Comparison of ENCODE assay signal across 22 cellular contexts in genomic region chr21:27776925-27777553, GRCh38.
DNase-seq lines count a peak whose midpoint lies in the region; ATAC-seq, FAIRE-seq and TF ChIP-seq lines count a peak whose summit lies in the region.
"Had no signal": no experiment of that assay in that cellular context is flagged by ENCODE, and none has a peak within 500 bp of the region (broad histone marks: within the 10 kb centered on the region; RNA-seq: fewer than 3 reads in every experiment).

No MANE protein-coding gene starts in this region.

- ATAC-seq in Right ventricle myocardium inferior (peak; percentile 83), left lobe of liver (peak; percentile 75), HG02852 (IDR thresholded peaks at IDR 0.05; ENCODE audit: unreplicated experiment) (no peak)
- ATAC-seq: PC-3 had no signal

- intact Hi-C loops in Right ventricle myocardium inferior (cut with DNase I): no loop called here
- intact Hi-C loops in cardiac septum (cut with DNase I): no loop called here

- no peak overlapping the region for H3K27ac ChIP-seq in coronary artery
- H3K27ac ChIP-seq: BLaER1 treated with 17β-estradiol and CSF1 and Interleukin-3, amounts not matched to agents 10 nM and 100 nM; sigmoid colon; testis; WERI-Rb-1 had no signal

- FAIRE-seq in urothelium cell line (lab: Jason Lieb, UNC): peak; percentile 81

- DNase-seq in Right ventricle myocardium inferior (ENCODE audit: missing footprints) (no peak), cardiac septum (ENCODE audit: low spot score) (no peak), fibroblast of peridontal ligament (ENCODE audit: extremely low read depth) (peak; percentile 54), left lobe of liver (ENCODE audit: low spot score) (peak; percentile 57), urothelium cell line (ENCODE audit: low spot score) (no peak), DMS153 (lab: John Stamatoyannopoulos, UW) (no peak), coronary artery (ENCODE audit: low spot score) (no peak)
- DNase-seq: activated CD4-positive, alpha-beta T cell treated with anti-CD3 and anti-CD28 coated beads, Interleukin-2, amount 50 U/mL, for 4 hours; activated effector memory CD4-positive, alpha-beta T cell treated with anti-CD3 and anti-CD28 coated beads, Interleukin-2, amount 50 U/mL, for 16 hours; Calu3; EL; NCI-H1694; NCI-H2171 treated with DMSO at 0.1 percent for 48 hours; NCI-H774; PC-3; sigmoid colon; T-helper 2 cell; testis; WERI-Rb-1 had no signal

- no peak overlapping the region for H3K4me3 ChIP-seq in coronary artery
- H3K4me3 ChIP-seq: BLaER1 treated with 17β-estradiol and CSF1 and Interleukin-3, amounts not matched to agents 10 nM and 100 nM; HAP-1; sigmoid colon; testis had no signal

- no peak for TF ChIP-seq CTCF in coronary artery (IDR thresholded peaks at IDR 0.05)

Comparison
In these comparisons a context has a peak if more than half of its experiments do, and no peak if none do; other contexts are left out.
1. DNase-seq: peak in fibroblast of peridontal ligament (single experiment) and left lobe of liver (single experiment); none in Right ventricle myocardium inferior (single experiment), cardiac septum (single experiment), urothelium cell line (single experiment), DMS153 (single experiment) and coronary artery (single experiment).